In genomic region chr1:156752843-156753486, GRCh38 we compare ENCODE assay signal across 8 cellular contexts. TPM values are rescaled to one million over a fixed set of nuclear protein-coding genes. Genes with fewer than 3 reads are reported as not detected.
DNase-seq lines count a peak whose midpoint lies in the region; ATAC-seq and TF ChIP-seq lines count a peak whose summit lies in the region.

No MANE protein-coding gene starts in this region.

- peaks cover 0 to 13% of the 10 kb centered on the region in 2 donors for H3K36me3 Mint-ChIP-seq in CD4-positive, alpha-beta memory T cell
- no peaks in the 10 kb centered on the region for H3K36me3 Mint-ChIP-seq in nephron progenitor cell (ENCODE audit: low read depth)

- H3K27me3 ChIP-seq in CD4-positive, alpha-beta memory T cell (ENCODE audit: insufficient read depth, low read length), result no peaks in the 10 kb centered on the region
- H3K27me3 ChIP-seq in dorsolateral prefrontal cortex, result no peaks in the 10 kb centered on the region

- TF ChIP-seq CTCF in dorsolateral prefrontal cortex (IDR thresholded peaks at IDR 0.05 in 54 of 56, conservative IDR thresholded peaks at IDR 0.05 in 2 of 56; ENCODE audit: low read depth in 1 of 56, partially characterized antibody in 56 of 56) (no peak), nephron progenitor cell (IDR thresholded peaks at IDR 0.05) (no peak)

- CTCF ChIA-PET in CD4-positive, alpha-beta memory T cell (lab: Charles Lee; ENCODE audit: partially characterized antibody), result interaction anchor here (1.0 to 3.9 kb wide), 5 partner anchors 11 to 107 kb away, joined by 3 to 34 read pairs (median 8); partner anchors contain the start of genes ISG20L2, METTL25B, MRPL24 and PRCC

- no peak for ATAC-seq in GM18502 (IDR thresholded peaks at IDR 0.05; ENCODE audit: poor library complexity, unreplicated experiment)

- no peaks in the 10 kb centered on the region for H3K9me3 Mint-ChIP-seq in CD4-positive, alpha-beta memory T cell
- no peaks in the 10 kb centered on the region for H3K9me3 Mint-ChIP-seq in nephron progenitor cell

- H3K27ac ChIP-seq in CD4-positive, alpha-beta memory T cell (ENCODE audit: low read depth, low read length), result peak overlapping the region; percentile 82
- peak overlapping the region in 41 of 59 donors; percentile 1 to 100 (median 98) for H3K27ac ChIP-seq in dorsolateral prefrontal cortex

- peaks cover 34% of the 10 kb centered on the region for H3K4me1 ChIP-seq in CD4-positive, alpha-beta memory T cell (ENCODE audit: insufficient read depth, low read length)

- peak overlapping the region in 6 of 7 donors; percentile 85 to 95 (median 93) for H3K27ac Mint-ChIP-seq in CD4-positive, alpha-beta memory T cell
- H3K27ac Mint-ChIP-seq in nephron progenitor cell, result peak overlapping the region; percentile 23

- intact Hi-C loops in CD4-positive, alpha-beta memory T cell (cut with micrococcal nuclease), result no loop called here
- intact Hi-C loops in dorsolateral prefrontal cortex (cut with DNase I), result no loop called here

- H3K4me3 ChIP-seq in CD4-positive, alpha-beta memory T cell (ENCODE audit: low read length in 2 of 2), result peak overlapping the region in 1 of 2 donors; percentile 88
- H3K4me3 ChIP-seq in dorsolateral prefrontal cortex, result peak overlapping the region in 49 of 59 donors; percentile 27 to 100 (median 95)

- no peaks in the 10 kb centered on the region for H3K9me3 ChIP-seq in CD4-positive, alpha-beta memory T cell (ENCODE audit: control insufficient read depth in 1 of 2, low read length in 2 of 2)

- H3K27me3 Mint-ChIP-seq in CD4-positive, alpha-beta memory T cell, result no peaks in the 10 kb centered on the region
- no peaks in the 10 kb centered on the region for H3K27me3 Mint-ChIP-seq in nephron progenitor cell (ENCODE audit: low read depth, poor library complexity)

- POLR2A ChIA-PET in CD4-positive, alpha-beta memory T cell (lab: Charles Lee; ENCODE audit: partially characterized antibody), result interaction anchor here (1.1 to 4.6 kb wide), 6 partner anchors 11 to 63 kb away, joined by 3 to 103 read pairs (median 39); partner anchors contain the start of genes ISG20L2, METTL25B, MRPL24 and PRCC

- peaks cover 28 to 52% (median 38%) of the 10 kb centered on the region in 4 donors for H3K4me1 Mint-ChIP-seq in CD4-positive, alpha-beta memory T cell
- peaks cover 35% of the 10 kb centered on the region for H3K4me1 Mint-ChIP-seq in nephron progenitor cell

- H3K36me3 ChIP-seq in CD4-positive, alpha-beta memory T cell (ENCODE audit: insufficient read depth, low read length), result no peaks in the 10 kb centered on the region

- DNase-seq in CD4-positive, alpha-beta memory T cell, result no peak
- DNase-seq in MV-4-11 (lab: John Stamatoyannopoulos, UW) (peak; percentile 55), dorsolateral prefrontal cortex (peak in 1 of 10 donors; percentile 27), nephron progenitor cell (no peak), NCI-H69 (lab: John Stamatoyannopoulos, UW) (no peak), NCI-H1694 treated with DMSO at 0.1 percent for 48 hours (lab: John Stamatoyannopoulos, UW) (no peak), DMS 273 (lab: John Stamatoyannopoulos, UW; ENCODE audit: unreplicated experiment) (no peak)

- peak overlapping the region; percentile 87 to 97 (median 92) for H3K4me3 Mint-ChIP-seq in CD4-positive, alpha-beta memory T cell
- peak overlapping the region; percentile 94 for H3K4me3 Mint-ChIP-seq in nephron progenitor cell

RNA-seq across cellular contexts. Expression of gene HDGF, which starts 1.5 kb away (rescaled TPM):
- total RNA-seq in CD4-positive, alpha-beta memory T cell, result 10 to 100 TPM; 93.3 to 97.0 TPM
- 10 to 100 TPM; 23.8 to 49.3 TPM for polyA plus RNA-seq in CD4-positive, alpha-beta memory T cell
- 100 to 1,000 TPM in 98 of 120 experiments, 10 to 100 TPM in 22; 83.7 to 170 (median 109) TPM for total RNA-seq in dorsolateral prefrontal cortex

RNA-seq across cellular contexts. Expression of gene MRPL24, which starts 12.1 kb away (rescaled TPM):
- 10 to 100 TPM; 44.1 to 47.4 TPM for total RNA-seq in CD4-positive, alpha-beta memory T cell
- polyA plus RNA-seq in CD4-positive, alpha-beta memory T cell, result 100 to 1,000 TPM in 1 of 2 donors, 10 to 100 TPM in 1; 86.7 to 150 TPM
- 10 to 100 TPM; 38.0 to 78.2 (median 53.2) TPM for total RNA-seq in dorsolateral prefrontal cortex

RNA-seq across cellular contexts. Expression of gene PRCC, which starts 14.4 kb away (rescaled TPM):
- total RNA-seq in CD4-positive, alpha-beta memory T cell, result 10 to 100 TPM; 60.9 to 61.3 TPM
- polyA plus RNA-seq in CD4-positive, alpha-beta memory T cell, result 10 to 100 TPM; 32.8 to 52.7 TPM
- total RNA-seq in dorsolateral prefrontal cortex, result 10 to 100 TPM; 46.7 to 90.4 (median 66.7) TPM

RNA-seq across cellular contexts. Expression of gene ISG20L2, which starts 24.4 kb away (rescaled TPM):
- total RNA-seq in CD4-positive, alpha-beta memory T cell, result 10 to 100 TPM; 47.9 to 53.1 TPM
- polyA plus RNA-seq in CD4-positive, alpha-beta memory T cell, result 10 to 100 TPM; 11.4 to 19.3 TPM
- total RNA-seq in dorsolateral prefrontal cortex, result 10 to 100 TPM; 16.3 to 48.9 (median 30.2) TPM

RNA-seq across cellular contexts. Expression of gene METTL25B, which starts 24.7 kb away (rescaled TPM):
- total RNA-seq in CD4-positive, alpha-beta memory T cell, result 10 to 100 TPM; 30.5 to 35.7 TPM
- 1 to 10 TPM; 4.6 to 7.5 TPM for polyA plus RNA-seq in CD4-positive, alpha-beta memory T cell
- total RNA-seq in dorsolateral prefrontal cortex, result 10 to 100 TPM; 18.8 to 53.1 (median 32.3) TPM
